ENCODE assay signal across 9 cellular contexts in genomic region chr18:5600376-5601071, GRCh38. TPM values are rescaled to one million over a fixed set of nuclear protein-coding genes. Genes with fewer than 3 reads are reported as not detected.
A peak's percentile ranks its signal among the peaks of the same experiment; 100 is the strongest.
DNase-seq lines count a peak whose midpoint lies in the region.
"Had no signal": no experiment of that assay in that cellular context is flagged by ENCODE, and none has a peak within 500 bp of the region (broad histone marks: within the 10 kb centered on the region; RNA-seq: fewer than 3 reads in every experiment).

No MANE protein-coding gene starts in this region.

- H2BK120ac ChIP-seq in trophoblast cell (ENCODE audit: insufficient read depth, low read length, poor library complexity) = no peak overlapping the region

- no peak overlapping the region for H4K91ac ChIP-seq in trophoblast cell (ENCODE audit: low read depth, low read length)

- peaks cover 9 to 11% of the 10 kb centered on the region in 2 experiments for H3K4me1 ChIP-seq in trophoblast cell (ENCODE audit: control insufficient read depth in 1 of 2, insufficient read depth in 2 of 2, low read length in 2 of 2)
- H3K4me1 ChIP-seq: BLaER1 had no signal

- no peak overlapping the region for H2AK5ac ChIP-seq in trophoblast cell (ENCODE audit: low read length)

- H3K18ac ChIP-seq in trophoblast cell (ENCODE audit: low read length) = no peak overlapping the region

- H3K79me2 ChIP-seq in trophoblast cell (ENCODE audit: control insufficient read depth, insufficient read depth, low read length, poor library complexity) = peaks cover 2% of the 10 kb centered on the region

- H3K27me3 ChIP-seq in trophoblast cell (ENCODE audit: insufficient read depth, low read length) = no peaks in the 10 kb centered on the region
- H3K27me3 ChIP-seq: BLaER1 had no signal

- peaks cover 3% of the 10 kb centered on the region for H3K79me1 ChIP-seq in trophoblast cell (ENCODE audit: low read length)

- DNase-seq in NCI-H1417 (lab: John Stamatoyannopoulos, UW) (peak in 2 of 3 experiments; percentile 13 to 29), NCI-H1417 treated with DMSO at 0.1 percent for 48 hours (lab: John Stamatoyannopoulos, UW) (no peak), NCI-H2196 (lab: John Stamatoyannopoulos, UW; ENCODE audit: unreplicated experiment) (peak; percentile 36), dedifferentiated amniotic fluid mesenchymal stem cell (ENCODE audit: extremely low spot score) (peak; percentile 50), trophoblast cell (peak; percentile 24 to 78), UCSD-AML1 (lab: John Stamatoyannopoulos, UW; ENCODE audit: unreplicated experiment) (no peak), KG1 (lab: John Stamatoyannopoulos, UW) (no peak)
- DNase-seq in stimulated activated CD4-positive, alpha-beta T cell treated with anti-CD3 and anti-CD28 coated beads, Interleukin-4, amount 100 ng/mL, for 24 hours = no peak

- H4K8ac ChIP-seq in trophoblast cell (ENCODE audit: low read depth, low read length) = no peak overlapping the region

- no peak overlapping the region for H2BK12ac ChIP-seq in trophoblast cell (ENCODE audit: low read length)

- no peak overlapping the region for H4K12ac ChIP-seq in trophoblast cell (ENCODE audit: low read depth, low read length)

- H3K9ac ChIP-seq in trophoblast cell (ENCODE audit: low read length) = no peak overlapping the region
- H3K9ac ChIP-seq: BLaER1 had no signal

- no CpG with 5 or more reads among the region's 4 CpGs for WGBS in trophoblast cell (ENCODE audit: extremely low coverage, insufficient coverage, insufficient read length)

- no peak overlapping the region for H3K14ac ChIP-seq in trophoblast cell (ENCODE audit: low read length)

- peak overlapping the region; percentile 81 for H3K27ac ChIP-seq in trophoblast cell (ENCODE audit: low read depth, low read length)
- H3K27ac ChIP-seq: BLaER1 had no signal

- H3K36me3 ChIP-seq in trophoblast cell (ENCODE audit: control insufficient read depth in 1 of 2, insufficient read depth in 2 of 2, low read length in 2 of 2) = peaks cover 2 to 6% of the 10 kb centered on the region in 2 experiments
- H3K36me3 ChIP-seq: BLaER1 had no signal

- no peaks in the 10 kb centered on the region for H3K9me3 ChIP-seq in trophoblast cell (ENCODE audit: insufficient read depth, low read depth, low read length)
- H3K9me3 ChIP-seq: BLaER1 had no signal

- no peak overlapping the region for H2AFZ ChIP-seq in trophoblast cell (ENCODE audit: insufficient read depth, low read length, poor library complexity)

- no peak overlapping the region for H2BK5ac ChIP-seq in trophoblast cell (ENCODE audit: low read depth, low read length, poor library complexity)

- H3K4ac ChIP-seq in trophoblast cell (ENCODE audit: low read depth, low read length) = no peak overlapping the region

- no peak overlapping the region for H3K4me3 ChIP-seq in trophoblast cell (ENCODE audit: low read depth, low read length)
- H3K4me3 ChIP-seq: BLaER1 had no signal

- peak overlapping the region; percentile 45 for H3K4me2 ChIP-seq in trophoblast cell (ENCODE audit: low read length)
- H3K4me2 ChIP-seq: BLaER1 had no signal

- no peak overlapping the region for H3K23ac ChIP-seq in trophoblast cell (ENCODE audit: low read length)

RNA-seq across cellular contexts. Expression of gene EPB41L3, which starts 56.7 kb away (rescaled TPM):
- polyA plus RNA-seq in trophoblast cell (2013) = 312 and 318 TPM in 2 replicates

Comparison
In these comparisons a context has a peak if more than half of its experiments do, and no peak if none do; other contexts are left out.
1. DNase-seq: peak in NCI-H1417 (2 of 3), NCI-H2196 (single experiment), dedifferentiated amniotic fluid mesenchymal stem cell (single experiment) and trophoblast cell (2 of 2); none in NCI-H1417 treated with DMSO at 0.1 percent for 48 hours (single experiment), UCSD-AML1 (single experiment), stimulated activated CD4-positive, alpha-beta T cell treated with anti-CD3 and anti-CD28 coated beads, Interleukin-4, amount 100 ng/mL, for 24 hours (single experiment) and KG1 (single experiment).